Comparison of ENCODE assay signal across 16 cellular contexts in genomic region chr5:139038618-139039305, GRCh38.
A peak's percentile ranks its signal among the peaks of the same experiment; 100 is the strongest.
DNase-seq lines count a peak whose midpoint lies in the region; ATAC-seq, FAIRE-seq and TF ChIP-seq lines count a peak whose summit lies in the region.
"Had no signal": no experiment of that assay in that cellular context is flagged by ENCODE, and none has a peak within 500 bp of the region (broad histone marks: within the 10 kb centered on the region; RNA-seq: fewer than 3 reads in every experiment).

No MANE protein-coding gene starts in this region.

- ATAC-seq in K562 (peak; percentile 90), GM21619 (IDR thresholded peaks at IDR 0.05; ENCODE audit: unreplicated experiment) (no peak), GM18498 (IDR thresholded peaks at IDR 0.05; ENCODE audit: unreplicated experiment) (no peak)

- TF ChIP-seq EP300 in K562 (IDR thresholded peaks at IDR 0.05; ENCODE audit: low read length), result no peak

- H2AFZ ChIP-seq in K562 (ENCODE audit: low read depth, low read length) (no peak overlapping the region), keratinocyte (ENCODE audit: control insufficient read depth, low read length) (no peak overlapping the region)

- intact Hi-C loops in Caco-2 (cut with micrococcal nuclease; ENCODE audit: unreplicated experiment), result no loop called here
- intact Hi-C loops in K562 (cut with micrococcal nuclease), result no loop called here
- intact Hi-C loops in activated CD4-positive, alpha-beta memory T cell treated with anti-CD3 and anti-CD28 coated beads for 36 hours (cut with micrococcal nuclease), result no loop called here

- peak in 1 of 2 experiments; percentile 29; a peak in 1 of 4 replicates for TF ChIP-seq RAD21 in K562 (CRISPR knock-in tag; conservative IDR thresholded peaks at IDR 0.05 in 1 of 2, IDR thresholded peaks at IDR 0.05 in 1 of 2)

- BruUV-seq in Caco-2 (replicated peaks; lab: Mats Ljungman, UMichigan) (no TSS peak), K562 (replicated peaks; lab: Mats Ljungman, UMichigan) (no TSS peak)

- dilution Hi-C loops in keratinocyte (cut with MboI; ENCODE audit: extremely low pct_ligation_motif_present, low sequenced_read_pairs), result no loop called here

- H3K4me1 ChIP-seq in Caco-2, result no peaks in the 10 kb centered on the region
- H3K4me1 ChIP-seq in K562 (replicated peaks in 1 of 2; ENCODE audit: control insufficient read depth in 2 of 2, insufficient read depth in 2 of 2, low read length in 2 of 2), result peaks cover 0 to 7% of the 10 kb centered on the region in 2 experiments; a peak in 3 of 5 replicates
- H3K4me1 ChIP-seq in keratinocyte (ENCODE audit: control insufficient read depth, extremely low read depth, insufficient read depth, low read length), result no peaks in the 10 kb centered on the region
- H3K4me1 ChIP-seq: SJSA1 had no signal

- H3K27me3 Mint-ChIP-seq in Caco-2 (ENCODE audit: insufficient read depth, unreplicated experiment), result no peaks in the 10 kb centered on the region
- no peaks in the 10 kb centered on the region for H3K27me3 Mint-ChIP-seq in activated CD4-positive, alpha-beta memory T cell treated with anti-CD3 and anti-CD28 coated beads for 36 hours

- POLR2A ChIA-PET in Caco-2 (lab: Charles Lee), result no interaction called here
- POLR2A ChIA-PET in K562 (lab: Yijun Ruan, JAX), result interaction anchor here (0.6 to 0.7 kb wide), 3 partner anchors 227 to 320 kb away, joined by 3 to 4 read pairs (median 3); no protein-coding TSS in a partner anchor
- POLR2A ChIA-PET in activated CD4-positive, alpha-beta memory T cell treated with anti-CD3 and anti-CD28 coated beads for 36 hours (lab: Charles Lee), result no interaction called here

- H3K27me3 ChIP-seq in Caco-2 (replicated peaks; ENCODE audit: control insufficient read depth, insufficient read depth, low read length), result no peaks in the 10 kb centered on the region
- H3K27me3 ChIP-seq in K562 (ENCODE audit: control insufficient read depth in 2 of 2, insufficient read depth in 2 of 2, low read length in 2 of 2), result no peaks in the 10 kb centered on the region
- no peaks in the 10 kb centered on the region for H3K27me3 ChIP-seq in keratinocyte (ENCODE audit: control insufficient read depth, extremely low read depth, insufficient read depth, low read length)
- H3K27me3 ChIP-seq: cardiac muscle cell, SJSA1 had no signal

- H3K36me3 ChIP-seq in Caco-2 (ENCODE audit: control insufficient read depth, insufficient read depth, low read length), result no peaks in the 10 kb centered on the region
- H3K36me3 ChIP-seq in K562 (ENCODE audit: control insufficient read depth, insufficient read depth, low read length), result no peaks in the 10 kb centered on the region
- H3K36me3 ChIP-seq in keratinocyte (ENCODE audit: control insufficient read depth in 2 of 2, extremely low read depth in 1 of 2, insufficient read depth in 2 of 2, low read length in 2 of 2), result peaks cover 1 to 3% of the 10 kb centered on the region in 2 experiments
- H3K36me3 ChIP-seq: cardiac muscle cell, SJSA1 had no signal

- H3K9me1 ChIP-seq in K562 (ENCODE audit: control insufficient read depth, insufficient read depth, low read length) (no peaks in the 10 kb centered on the region), keratinocyte (ENCODE audit: control insufficient read depth, extremely low read depth, insufficient read depth, low read length) (no peaks in the 10 kb centered on the region)

- WGBS in K562 (ENCODE audit: insufficient coverage, low coverage, missing lambda C conversion rate), result 30% methylated on average over 7 of the region's 7 CpGs

- H3K36me3 Mint-ChIP-seq in Caco-2 (ENCODE audit: insufficient read depth, unreplicated experiment), result no peaks in the 10 kb centered on the region
- peaks cover 27% of the 10 kb centered on the region for H3K36me3 Mint-ChIP-seq in activated CD4-positive, alpha-beta memory T cell treated with anti-CD3 and anti-CD28 coated beads for 36 hours

- H3K9me3 ChIP-seq in Caco-2, result 0 out of 2 replicates have a peak, but pooled peaks cover 3% of the 10 kb centered on the region
- no peaks in the 10 kb centered on the region for H3K9me3 ChIP-seq in K562 (replicated peaks; ENCODE audit: control insufficient read depth, insufficient read depth, low read depth, low read length)
- no peaks in the 10 kb centered on the region for H3K9me3 ChIP-seq in keratinocyte (ENCODE audit: control insufficient read depth, low read depth, low read length)
- H3K9me3 ChIP-seq: SJSA1 had no signal

- in situ Hi-C loops in K562 (cut with MboI), result no loop called here

- peak; percentile 65 for FAIRE-seq in K562 (lab: Jason Lieb, UNC)
- FAIRE-seq in keratinocyte (lab: Jason Lieb, UNC), result no peak
- FAIRE-seq: GM19239, kidney had no signal

- TF ChIP-seq POLR2A in K562 (conservative IDR thresholded peaks at IDR 0.05), result no peak

- TF ChIP-seq CTCF in Caco-2 (IDR thresholded peaks at IDR 0.05; ENCODE audit: insufficient read depth in 1 of 2, low read depth in 1 of 2, low read length in 1 of 2, severe bottlenecking in 1 of 2, unreplicated experiment in 1 of 2) (peak; percentile 23 to 36), K562 (IDR thresholded peaks at IDR 0.05 in 2 of 3, conservative IDR thresholded peaks at IDR 0.05 in 1 of 3; ENCODE audit: insufficient read depth in 2 of 3, low read depth in 1 of 3, low read length in 3 of 3) (peak; percentile 48 to 58 (median 55)), keratinocyte (optimal IDR thresholded peaks at IDR 0.05 in 1 of 3, IDR thresholded peaks at IDR 0.05 in 1 of 3, conservative IDR thresholded peaks at IDR 0.05 in 1 of 3; ENCODE audit: extremely low read depth in 1 of 3, insufficient read depth in 2 of 3, low read length in 3 of 3) (peak; percentile 28 to 30 (median 30))

- H3K4me1 Mint-ChIP-seq in Caco-2 (ENCODE audit: low read depth, unreplicated experiment), result no peaks in the 10 kb centered on the region
- H3K4me1 Mint-ChIP-seq in activated CD4-positive, alpha-beta memory T cell treated with anti-CD3 and anti-CD28 coated beads for 36 hours (ENCODE audit: low read depth), result no peaks in the 10 kb centered on the region

- H3K9ac ChIP-seq in K562 (ENCODE audit: insufficient read depth in 1 of 2, low read depth in 2 of 2, low read length in 2 of 2) (peak overlapping the region in 1 of 2 experiments; percentile 36; a peak in 1 of 4 replicates), keratinocyte (ENCODE audit: control insufficient read depth, extremely low read depth, insufficient read depth, low read length) (no peak overlapping the region)

- H3K9me3 Mint-ChIP-seq in Caco-2 (ENCODE audit: unreplicated experiment), result peaks cover 2% of the 10 kb centered on the region
- H3K9me3 Mint-ChIP-seq in activated CD4-positive, alpha-beta memory T cell treated with anti-CD3 and anti-CD28 coated beads for 36 hours, result peaks cover 7% of the 10 kb centered on the region

- no peak overlapping the region for H3K27ac Mint-ChIP-seq in Caco-2 (ENCODE audit: unreplicated experiment)
- H3K27ac Mint-ChIP-seq in activated CD4-positive, alpha-beta memory T cell treated with anti-CD3 and anti-CD28 coated beads for 36 hours, result no peak overlapping the region

- H3K4me3 ChIP-seq in Caco-2 (ENCODE audit: low read depth, low read length) (no peak overlapping the region), K562 (no peak overlapping the region), keratinocyte (ENCODE audit: control insufficient read depth in 2 of 3, extremely low read depth in 1 of 3, insufficient read depth in 2 of 3, low read depth in 1 of 3, low read length in 3 of 3) (no peak overlapping the region)
- H3K4me3 ChIP-seq: cardiac muscle cell, SJSA1 had no signal

- DNase-seq in Caco-2, result peak in 1 of 2 experiments; percentile 35
- peak; percentile 14 for DNase-seq in HT1080 (ENCODE audit: low read depth)
- DNase-seq in K562 (ENCODE audit: extremely low read depth in 1 of 4, low spot score in 3 of 4), result peak in 3 of 4 experiments; percentile 18 to 46 (median 37)
- no peak for DNase-seq in keratinocyte (ENCODE audit: low read depth, low spot score)
- DNase-seq in NCI-H2081 treated with DMSO at 0.1 percent for 48 hours (lab: John Stamatoyannopoulos, UW), result no peak
- DNase-seq in activated CD4-positive, alpha-beta memory T cell treated with anti-CD3 and anti-CD28 coated beads for 36 hours, result no peak
- DNase-seq: activated naive CD4-positive, alpha-beta T cell; kidney; NCI-H2029 treated with DMSO at 0.1 percent for 48 hours; trophoblast cell had no signal

- H3K4me2 ChIP-seq in K562 (ENCODE audit: insufficient read depth, low read length) (no peak overlapping the region), keratinocyte (ENCODE audit: control insufficient read depth, extremely low read depth, insufficient read depth, low read depth, low read length) (no peak overlapping the region)

- CTCF ChIA-PET in Caco-2 (lab: Charles Lee) (interaction anchor here (0.6 to 1.0 kb wide), 3 partner anchors 27 to 249 kb away, joined by 3 read pairs; no protein-coding TSS in a partner anchor), K562 (lab: Yijun Ruan, JAX; ENCODE audit: low intra/inter-chr PET ratio) (interaction anchor here (0.6 kb wide), 1 partner anchor 198 kb away, joined by 3 read pairs; no protein-coding TSS in a partner anchor)
- CTCF ChIA-PET in activated CD4-positive, alpha-beta memory T cell treated with anti-CD3 and anti-CD28 coated beads for 36 hours (lab: Charles Lee), result no interaction called here

- no peak overlapping the region for H3K4me3 Mint-ChIP-seq in Caco-2 (ENCODE audit: unreplicated experiment)
- no peak overlapping the region for H3K4me3 Mint-ChIP-seq in activated CD4-positive, alpha-beta memory T cell treated with anti-CD3 and anti-CD28 coated beads for 36 hours

- H3K27ac ChIP-seq in K562 (ENCODE audit: extremely low read depth, low read depth, low read length), result no peak overlapping the region
- H3K27ac ChIP-seq in keratinocyte (ENCODE audit: control insufficient read depth, insufficient read depth, low read length), result no peak overlapping the region
- H3K27ac ChIP-seq: cardiac muscle cell, SJSA1, VCaP had no signal

- H4K20me1 ChIP-seq in K562 (replicated peaks; ENCODE audit: control insufficient read depth, insufficient read depth, low read length) (no peaks in the 10 kb centered on the region), keratinocyte (ENCODE audit: control insufficient read depth, extremely low read depth, insufficient read depth, low read length) (no peaks in the 10 kb centered on the region)

- H3K79me2 ChIP-seq in K562 (ENCODE audit: control insufficient read depth, insufficient read depth, low read length) (no peaks in the 10 kb centered on the region), keratinocyte (ENCODE audit: control insufficient read depth, insufficient read depth, low read length) (no peaks in the 10 kb centered on the region)

TF ChIP-seq in K562, 482 proteins besides CTCF, POLR2A, EP300 and RAD21 (continues in another document):
- TF ChIP-seq GTF2E2 (tag; IDR thresholded peaks at IDR 0.05), result no peak
- no peak for TF ChIP-seq ZNF311 (CRISPR knock-in tag; IDR thresholded peaks at IDR 0.05)

Comparison
In these comparisons a context has a peak if more than half of its experiments do, and no peak if none do; other contexts are left out.
1. DNase-seq: peak in HT1080 (single experiment) and K562 (3 of 4); none in keratinocyte (single experiment), NCI-H2081 treated with DMSO at 0.1 percent for 48 hours (single experiment) and activated CD4-positive, alpha-beta memory T cell treated with anti-CD3 and anti-CD28 coated beads for 36 hours (single experiment).
2. Peak in every context shown above with its lines, with median percentiles within 50 percentile points of each other: CTCF ChIP-seq.